1 cellular context compared by ENCODE assay signal in genomic region chr7:79176859-79177477, GRCh38.
TF ChIP-seq lines count a peak whose summit lies in the region.

No MANE protein-coding gene starts in this region.

TF ChIP-seq in H1, 55 proteins besides CTCF, POLR2A, EP300 and RAD21 (continued from another document):
- TF ChIP-seq, protein P1, sequence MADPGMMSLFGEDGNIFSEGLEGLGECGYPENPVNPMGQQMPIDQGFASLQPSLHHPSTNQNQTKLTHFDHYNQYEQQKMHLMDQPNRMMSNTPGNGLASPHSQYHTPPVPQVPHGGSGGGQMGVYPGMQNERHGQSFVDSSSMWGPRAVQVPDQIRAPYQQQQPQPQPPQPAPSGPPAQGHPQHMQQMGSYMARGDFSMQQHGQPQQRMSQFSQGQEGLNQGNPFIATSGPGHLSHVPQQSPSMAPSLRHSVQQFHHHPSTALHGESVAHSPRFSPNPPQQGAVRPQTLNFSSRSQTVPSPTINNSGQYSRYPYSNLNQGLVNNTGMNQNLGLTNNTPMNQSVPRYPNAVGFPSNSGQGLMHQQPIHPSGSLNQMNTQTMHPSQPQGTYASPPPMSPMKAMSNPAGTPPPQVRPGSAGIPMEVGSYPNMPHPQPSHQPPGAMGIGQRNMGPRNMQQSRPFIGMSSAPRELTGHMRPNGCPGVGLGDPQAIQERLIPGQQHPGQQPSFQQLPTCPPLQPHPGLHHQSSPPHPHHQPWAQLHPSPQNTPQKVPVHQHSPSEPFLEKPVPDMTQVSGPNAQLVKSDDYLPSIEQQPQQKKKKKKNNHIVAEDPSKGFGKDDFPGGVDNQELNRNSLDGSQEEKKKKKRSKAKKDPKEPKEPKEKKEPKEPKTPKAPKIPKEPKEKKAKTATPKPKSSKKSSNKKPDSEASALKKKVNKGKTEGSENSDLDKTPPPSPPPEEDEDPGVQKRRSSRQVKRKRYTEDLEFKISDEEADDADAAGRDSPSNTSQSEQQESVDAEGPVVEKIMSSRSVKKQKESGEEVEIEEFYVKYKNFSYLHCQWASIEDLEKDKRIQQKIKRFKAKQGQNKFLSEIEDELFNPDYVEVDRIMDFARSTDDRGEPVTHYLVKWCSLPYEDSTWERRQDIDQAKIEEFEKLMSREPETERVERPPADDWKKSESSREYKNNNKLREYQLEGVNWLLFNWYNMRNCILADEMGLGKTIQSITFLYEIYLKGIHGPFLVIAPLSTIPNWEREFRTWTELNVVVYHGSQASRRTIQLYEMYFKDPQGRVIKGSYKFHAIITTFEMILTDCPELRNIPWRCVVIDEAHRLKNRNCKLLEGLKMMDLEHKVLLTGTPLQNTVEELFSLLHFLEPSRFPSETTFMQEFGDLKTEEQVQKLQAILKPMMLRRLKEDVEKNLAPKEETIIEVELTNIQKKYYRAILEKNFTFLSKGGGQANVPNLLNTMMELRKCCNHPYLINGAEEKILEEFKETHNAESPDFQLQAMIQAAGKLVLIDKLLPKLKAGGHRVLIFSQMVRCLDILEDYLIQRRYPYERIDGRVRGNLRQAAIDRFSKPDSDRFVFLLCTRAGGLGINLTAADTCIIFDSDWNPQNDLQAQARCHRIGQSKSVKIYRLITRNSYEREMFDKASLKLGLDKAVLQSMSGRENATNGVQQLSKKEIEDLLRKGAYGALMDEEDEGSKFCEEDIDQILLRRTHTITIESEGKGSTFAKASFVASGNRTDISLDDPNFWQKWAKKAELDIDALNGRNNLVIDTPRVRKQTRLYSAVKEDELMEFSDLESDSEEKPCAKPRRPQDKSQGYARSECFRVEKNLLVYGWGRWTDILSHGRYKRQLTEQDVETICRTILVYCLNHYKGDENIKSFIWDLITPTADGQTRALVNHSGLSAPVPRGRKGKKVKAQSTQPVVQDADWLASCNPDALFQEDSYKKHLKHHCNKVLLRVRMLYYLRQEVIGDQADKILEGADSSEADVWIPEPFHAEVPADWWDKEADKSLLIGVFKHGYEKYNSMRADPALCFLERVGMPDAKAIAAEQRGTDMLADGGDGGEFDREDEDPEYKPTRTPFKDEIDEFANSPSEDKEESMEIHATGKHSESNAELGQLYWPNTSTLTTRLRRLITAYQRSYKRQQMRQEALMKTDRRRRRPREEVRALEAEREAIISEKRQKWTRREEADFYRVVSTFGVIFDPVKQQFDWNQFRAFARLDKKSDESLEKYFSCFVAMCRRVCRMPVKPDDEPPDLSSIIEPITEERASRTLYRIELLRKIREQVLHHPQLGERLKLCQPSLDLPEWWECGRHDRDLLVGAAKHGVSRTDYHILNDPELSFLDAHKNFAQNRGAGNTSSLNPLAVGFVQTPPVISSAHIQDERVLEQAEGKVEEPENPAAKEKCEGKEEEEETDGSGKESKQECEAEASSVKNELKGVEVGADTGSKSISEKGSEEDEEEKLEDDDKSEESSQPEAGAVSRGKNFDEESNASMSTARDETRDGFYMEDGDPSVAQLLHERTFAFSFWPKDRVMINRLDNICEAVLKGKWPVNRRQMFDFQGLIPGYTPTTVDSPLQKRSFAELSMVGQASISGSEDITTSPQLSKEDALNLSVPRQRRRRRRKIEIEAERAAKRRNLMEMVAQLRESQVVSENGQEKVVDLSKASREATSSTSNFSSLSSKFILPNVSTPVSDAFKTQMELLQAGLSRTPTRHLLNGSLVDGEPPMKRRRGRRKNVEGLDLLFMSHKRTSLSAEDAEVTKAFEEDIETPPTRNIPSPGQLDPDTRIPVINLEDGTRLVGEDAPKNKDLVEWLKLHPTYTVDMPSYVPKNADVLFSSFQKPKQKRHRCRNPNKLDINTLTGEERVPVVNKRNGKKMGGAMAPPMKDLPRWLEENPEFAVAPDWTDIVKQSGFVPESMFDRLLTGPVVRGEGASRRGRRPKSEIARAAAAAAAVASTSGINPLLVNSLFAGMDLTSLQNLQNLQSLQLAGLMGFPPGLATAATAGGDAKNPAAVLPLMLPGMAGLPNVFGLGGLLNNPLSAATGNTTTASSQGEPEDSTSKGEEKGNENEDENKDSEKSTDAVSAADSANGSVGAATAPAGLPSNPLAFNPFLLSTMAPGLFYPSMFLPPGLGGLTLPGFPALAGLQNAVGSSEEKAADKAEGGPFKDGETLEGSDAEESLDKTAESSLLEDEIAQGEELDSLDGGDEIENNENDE (IDR thresholded peaks at IDR 0.05; ENCODE audit: insufficient replicate concordance, low read length), result no peak
- TF ChIP-seq HDAC6 (IDR thresholded peaks at IDR 0.05; ENCODE audit: low read depth, low read length), result no peak
